Comparison of ENCODE assay signal across 8 cellular contexts in the genomic region with DNA sequence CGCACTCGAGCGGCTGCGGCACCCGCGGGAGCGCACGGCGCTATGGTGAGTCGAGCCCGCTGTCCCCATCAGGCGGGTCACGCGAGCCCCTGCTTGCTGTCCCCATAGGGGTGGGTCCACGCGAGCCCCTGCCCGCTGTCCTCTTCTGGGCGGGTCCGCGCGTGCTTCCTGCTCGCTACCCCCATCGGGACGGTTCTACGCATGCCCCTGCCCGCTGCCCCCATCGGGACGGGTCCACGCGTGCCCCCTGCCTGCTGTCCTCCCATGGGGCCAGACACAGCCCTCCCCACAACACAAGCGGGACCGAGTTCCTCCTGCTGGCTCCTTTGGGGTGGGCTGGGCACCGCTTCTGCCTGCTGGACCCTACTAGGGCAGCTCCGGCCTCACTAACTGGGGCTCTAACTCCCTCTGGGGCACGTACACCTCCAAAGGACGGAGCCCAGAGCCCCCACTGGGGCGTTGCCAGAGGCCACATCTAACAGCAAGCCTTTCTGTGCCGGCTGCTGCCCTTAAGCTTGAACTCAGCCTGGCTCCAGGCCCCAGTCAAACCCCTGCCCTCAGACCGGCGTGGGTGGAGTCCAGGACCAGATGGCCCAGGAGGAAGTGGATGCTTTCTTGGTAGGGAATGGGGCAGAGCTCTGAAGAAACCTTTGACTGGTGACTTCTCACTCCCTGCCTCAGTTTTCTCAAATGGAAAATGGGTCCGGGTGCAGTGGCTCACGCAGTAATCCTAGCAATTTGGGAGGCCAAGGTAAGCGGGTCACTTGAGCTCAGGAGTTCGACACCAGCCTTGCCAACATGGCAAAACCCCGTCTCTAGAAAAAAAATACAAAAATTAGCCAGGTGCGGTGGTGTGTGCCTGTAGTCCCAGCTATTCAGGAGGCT. TPM values are rescaled to one million over a fixed set of nuclear protein-coding genes. Genes with fewer than 3 reads are reported as not detected.
DNase-seq lines count a peak whose midpoint lies in the region; ATAC-seq, FAIRE-seq and TF ChIP-seq lines count a peak whose summit lies in the region.

No MANE protein-coding gene starts in this region.

- CTCF ChIA-PET in AG04449 (lab: Yijun Ruan, JAX) = interaction anchor here (1.5 to 2.1 kb wide), 3 partner anchors 15 to 20 kb away, joined by 7 to 8 read pairs (median 8); no protein-coding TSS in a partner anchor

- DNase-seq in AG04449 (ENCODE audit: low read depth, low spot score) (no peak), GM12892 (ENCODE audit: insufficient read length) (no peak), NOMO-1 (lab: John Stamatoyannopoulos, UW; ENCODE audit: unreplicated experiment in 2 of 2) (peak; percentile 77 to 82), adipocyte (ENCODE audit: low read depth) (peak; percentile 63), left ventricle myocardium inferior (peak; percentile 70), posterior cingulate gyrus (peak; percentile 17 to 93 (median 54)), D721Med (ENCODE audit: insufficient read length, low spot score) (no peak)

- FAIRE-seq in GM12892 (lab: Jason Lieb, UNC) (peak; percentile 61), D721Med (lab: Jason Lieb, UNC) (no peak)

- peak overlapping the region; percentile 93 for H3K9ac ChIP-seq in adipocyte (ENCODE audit: low read length)

- H3K4me1 ChIP-seq in adipocyte (ENCODE audit: control insufficient read depth, insufficient read depth, low read length) = peaks cover 46% of the 10 kb centered on the region
- H3K4me1 ChIP-seq in left ventricle myocardium inferior = peaks cover 78% of the 10 kb centered on the region

- TF ChIP-seq POLR2A in GM12892 (IDR thresholded peaks at IDR 0.05; ENCODE audit: low read depth, low read length) = no peak

- peaks cover 18% of the 10 kb centered on the region for H3K36me3 ChIP-seq in adipocyte (ENCODE audit: control insufficient read depth, insufficient read depth, low read length, severe bottlenecking)
- H3K36me3 ChIP-seq in left ventricle myocardium inferior = peaks cover 38% of the 10 kb centered on the region

- peak; percentile 26 for ATAC-seq in HG02938 (IDR thresholded peaks at IDR 0.05; ENCODE audit: unreplicated experiment)

- intact Hi-C loops in left ventricle myocardium inferior (cut with micrococcal nuclease) = no loop called here
- intact Hi-C loops in posterior cingulate gyrus (cut with DNase I) = loop anchor here (2.0 kb wide), 1 partner anchor 43 kb away; no protein-coding TSS in a partner anchor

- no peaks in the 10 kb centered on the region for H3K27me3 ChIP-seq in adipocyte (replicated peaks; ENCODE audit: control insufficient read depth, insufficient read depth, low read length)
- H3K27me3 ChIP-seq in left ventricle myocardium inferior (ENCODE audit: low read depth) = no peaks in the 10 kb centered on the region

- H3K9me3 ChIP-seq in adipocyte (ENCODE audit: control insufficient read depth, low read length) (no peaks in the 10 kb centered on the region), left ventricle myocardium inferior (replicated peaks) (no peaks in the 10 kb centered on the region)

- POLR2A ChIA-PET in AG04449 (lab: Yijun Ruan, JAX) = no interaction called here

- H3K27ac ChIP-seq in left ventricle myocardium inferior (replicated peaks) = peak overlapping the region; percentile 95

- H3K4me3 ChIP-seq in AG04449 (ENCODE audit: low read depth, low read length) (peak overlapping the region; percentile 87), adipocyte (ENCODE audit: low read length) (peak overlapping the region; percentile 91), left ventricle myocardium inferior (peak overlapping the region; percentile 86)

- no peak for TF ChIP-seq CTCF in AG04449 (IDR thresholded peaks at IDR 0.05; ENCODE audit: insufficient read depth, low read length, missing control alignments)
- no peak for TF ChIP-seq CTCF in left ventricle myocardium inferior (IDR thresholded peaks at IDR 0.05; ENCODE audit: borderline replicate concordance)
- TF ChIP-seq CTCF in D721Med (IDR thresholded peaks at IDR 0.05; ENCODE audit: insufficient read depth, missing control alignments) = no peak

RNA-seq across cellular contexts. Expression of a gene that starts 0.7 kb away (rescaled TPM):
- polyA plus RNA-seq in GM12892 (2012; ENCODE audit: missing spikeins) = 23.3 TPM
- 31.2 TPM for total RNA-seq in left ventricle myocardium inferior

RNA-seq across cellular contexts. Expression of a gene that starts 44.7 kb away (rescaled TPM):
- polyA plus RNA-seq in GM12892 (2012; ENCODE audit: missing spikeins) = 37.2 TPM
- total RNA-seq in left ventricle myocardium inferior = 19.9 TPM

Comparison
In these comparisons a context has a peak if more than half of its experiments do, and no peak if none do; other contexts are left out.
1. DNase-seq: peak in NOMO-1 (2 of 2), adipocyte (single experiment), left ventricle myocardium inferior (single experiment) and posterior cingulate gyrus (10 of 10); none in AG04449 (single experiment), GM12892 (single experiment) and D721Med (single experiment).
2. Peak in every context shown above with its lines, with median percentiles within 50 percentile points of each other: H3K4me3 ChIP-seq.